3 cellular contexts compared by ENCODE assay signal in genomic region chr5:63825984-63826383, GRCh38.
TF ChIP-seq lines count a peak whose summit lies in the region.

No MANE protein-coding gene starts in this region.

TF ChIP-seq in HepG2, 621 proteins besides CTCF, POLR2A, EP300 and RAD21:
- TF ChIP-seq PLRG1 (conservative IDR thresholded peaks at IDR 0.05) (no peak), ATF7 (IDR thresholded peaks at IDR 0.05) (peak; percentile 76), ATF7 (CRISPR knock-in tag; IDR thresholded peaks at IDR 0.05) (no peak)
TF ChIP-seq in HepG2: peak in this region for 1.

TF ChIP-seq in HEK293, 187 proteins besides CTCF, POLR2A, EP300 and RAD21:
- peak; percentile 51; the same call in 1 of the 2 replicates for TF ChIP-seq ATF2 (tag by site-specific recombination; IDR thresholded peaks at IDR 0.05; ENCODE audit: low read depth)
- no peak for TF ChIP-seq ZNF391 (tag by site-specific recombination; IDR thresholded peaks at IDR 0.05; ENCODE audit: borderline replicate concordance, low read depth)
- TF ChIP-seq ZNF560 (tag by site-specific recombination; IDR thresholded peaks at IDR 0.05; ENCODE audit: borderline replicate concordance) = no peak
- TF ChIP-seq ZBTB49 (tag by site-specific recombination; IDR thresholded peaks at IDR 0.05; ENCODE audit: low read depth) = no peak

TF ChIP-seq in GM12878, 131 proteins besides CTCF, POLR2A, EP300 and RAD21:
- TF ChIP-seq ZBTB11 (CRISPR knock-in tag; IDR thresholded peaks at IDR 0.05) (no peak), ATF7 (IDR thresholded peaks at IDR 0.05; ENCODE audit: low read depth) (0 out of 2 replicates have a peak, but pooled peaks have one; percentile 10), CBX5 (IDR thresholded peaks at IDR 0.05; ENCODE audit: low read depth) (no peak)
TF ChIP-seq in GM12878: peak in this region for 1.
